ENCODE assay signal across 1 cellular context in the genomic region with DNA sequence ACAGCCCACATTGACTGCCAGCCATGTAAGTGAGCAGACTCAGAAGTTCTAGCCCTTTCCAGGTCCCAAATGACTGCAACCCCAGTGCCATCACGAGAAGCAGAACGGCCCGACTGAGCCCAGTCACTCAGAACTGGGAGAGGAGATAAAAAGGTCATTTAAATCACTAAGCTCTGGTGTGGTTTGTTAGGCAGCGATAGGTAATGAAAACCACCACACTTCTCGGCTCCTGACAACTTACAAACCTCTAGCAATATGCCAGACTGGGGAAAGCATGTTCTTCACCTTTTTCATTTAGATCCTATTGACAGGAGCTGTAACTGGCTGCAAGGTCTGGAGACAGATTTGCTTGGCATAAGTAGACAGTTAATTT.
TF ChIP-seq lines count a peak whose summit lies in the region.

No MANE protein-coding gene starts in this region.

TF ChIP-seq in GM12878, 131 proteins besides CTCF, POLR2A, EP300 and RAD21:
- no peak for TF ChIP-seq CBX3 (IDR thresholded peaks at IDR 0.05; ENCODE audit: borderline replicate concordance, low read depth)
- TF ChIP-seq KLF5 (IDR thresholded peaks at IDR 0.05; ENCODE audit: partially characterized antibody), result no peak
- TF ChIP-seq YY1 (IDR thresholded peaks at IDR 0.05; ENCODE audit: low read depth, low read length), result no peak
- TF ChIP-seq ASH2L (IDR thresholded peaks at IDR 0.05; ENCODE audit: borderline replicate concordance, low read depth), result no peak
- no peak for TF ChIP-seq BACH1 (IDR thresholded peaks at IDR 0.05; ENCODE audit: borderline replicate concordance)
- no peak for TF ChIP-seq HDGF (IDR thresholded peaks at IDR 0.05)
- no peak for TF ChIP-seq NR2C2 (IDR thresholded peaks at IDR 0.05; ENCODE audit: borderline replicate concordance, control insufficient read depth, insufficient read length, low read depth)
- TF ChIP-seq, protein P1, sequence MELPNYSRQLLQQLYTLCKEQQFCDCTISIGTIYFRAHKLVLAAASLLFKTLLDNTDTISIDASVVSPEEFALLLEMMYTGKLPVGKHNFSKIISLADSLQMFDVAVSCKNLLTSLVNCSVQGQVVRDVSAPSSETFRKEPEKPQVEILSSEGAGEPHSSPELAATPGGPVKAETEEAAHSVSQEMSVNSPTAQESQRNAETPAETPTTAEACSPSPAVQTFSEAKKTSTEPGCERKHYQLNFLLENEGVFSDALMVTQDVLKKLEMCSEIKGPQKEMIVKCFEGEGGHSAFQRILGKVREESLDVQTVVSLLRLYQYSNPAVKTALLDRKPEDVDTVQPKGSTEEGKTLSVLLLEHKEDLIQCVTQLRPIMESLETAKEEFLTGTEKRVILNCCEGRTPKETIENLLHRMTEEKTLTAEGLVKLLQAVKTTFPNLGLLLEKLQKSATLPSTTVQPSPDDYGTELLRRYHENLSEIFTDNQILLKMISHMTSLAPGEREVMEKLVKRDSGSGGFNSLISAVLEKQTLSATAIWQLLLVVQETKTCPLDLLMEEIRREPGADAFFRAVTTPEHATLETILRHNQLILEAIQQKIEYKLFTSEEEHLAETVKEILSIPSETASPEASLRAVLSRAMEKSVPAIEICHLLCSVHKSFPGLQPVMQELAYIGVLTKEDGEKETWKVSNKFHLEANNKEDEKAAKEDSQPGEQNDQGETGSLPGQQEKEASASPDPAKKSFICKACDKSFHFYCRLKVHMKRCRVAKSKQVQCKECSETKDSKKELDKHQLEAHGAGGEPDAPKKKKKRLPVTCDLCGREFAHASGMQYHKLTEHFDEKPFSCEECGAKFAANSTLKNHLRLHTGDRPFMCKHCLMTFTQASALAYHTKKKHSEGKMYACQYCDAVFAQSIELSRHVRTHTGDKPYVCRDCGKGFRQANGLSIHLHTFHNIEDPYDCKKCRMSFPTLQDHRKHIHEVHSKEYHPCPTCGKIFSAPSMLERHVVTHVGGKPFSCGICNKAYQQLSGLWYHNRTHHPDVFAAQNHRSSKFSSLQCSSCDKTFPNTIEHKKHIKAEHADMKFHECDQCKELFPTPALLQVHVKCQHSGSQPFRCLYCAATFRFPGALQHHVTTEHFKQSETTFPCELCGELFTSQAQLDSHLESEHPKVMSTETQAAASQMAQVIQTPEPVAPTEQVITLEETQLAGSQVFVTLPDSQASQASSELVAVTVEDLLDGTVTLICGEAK (IDR thresholded peaks at IDR 0.05; ENCODE audit: borderline replicate concordance), result no peak
- TF ChIP-seq, protein P2, sequence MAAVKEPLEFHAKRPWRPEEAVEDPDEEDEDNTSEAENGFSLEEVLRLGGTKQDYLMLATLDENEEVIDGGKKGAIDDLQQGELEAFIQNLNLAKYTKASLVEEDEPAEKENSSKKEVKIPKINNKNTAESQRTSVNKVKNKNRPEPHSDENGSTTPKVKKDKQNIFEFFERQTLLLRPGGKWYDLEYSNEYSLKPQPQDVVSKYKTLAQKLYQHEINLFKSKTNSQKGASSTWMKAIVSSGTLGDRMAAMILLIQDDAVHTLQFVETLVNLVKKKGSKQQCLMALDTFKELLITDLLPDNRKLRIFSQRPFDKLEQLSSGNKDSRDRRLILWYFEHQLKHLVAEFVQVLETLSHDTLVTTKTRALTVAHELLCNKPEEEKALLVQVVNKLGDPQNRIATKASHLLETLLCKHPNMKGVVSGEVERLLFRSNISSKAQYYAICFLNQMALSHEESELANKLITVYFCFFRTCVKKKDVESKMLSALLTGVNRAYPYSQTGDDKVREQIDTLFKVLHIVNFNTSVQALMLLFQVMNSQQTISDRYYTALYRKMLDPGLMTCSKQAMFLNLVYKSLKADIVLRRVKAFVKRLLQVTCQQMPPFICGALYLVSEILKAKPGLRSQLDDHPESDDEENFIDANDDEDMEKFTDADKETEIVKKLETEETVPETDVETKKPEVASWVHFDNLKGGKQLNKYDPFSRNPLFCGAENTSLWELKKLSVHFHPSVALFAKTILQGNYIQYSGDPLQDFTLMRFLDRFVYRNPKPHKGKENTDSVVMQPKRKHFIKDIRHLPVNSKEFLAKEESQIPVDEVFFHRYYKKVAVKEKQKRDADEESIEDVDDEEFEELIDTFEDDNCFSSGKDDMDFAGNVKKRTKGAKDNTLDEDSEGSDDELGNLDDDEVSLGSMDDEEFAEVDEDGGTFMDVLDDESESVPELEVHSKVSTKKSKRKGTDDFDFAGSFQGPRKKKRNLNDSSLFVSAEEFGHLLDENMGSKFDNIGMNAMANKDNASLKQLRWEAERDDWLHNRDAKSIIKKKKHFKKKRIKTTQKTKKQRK (IDR thresholded peaks at IDR 0.05; ENCODE audit: low read depth, low read length), result no peak
- no peak for TF ChIP-seq ZBED1 (IDR thresholded peaks at IDR 0.05; ENCODE audit: borderline replicate concordance)
- no peak for TF ChIP-seq BHLHE40 (IDR thresholded peaks at IDR 0.05; ENCODE audit: borderline replicate concordance in 1 of 2, low read depth in 2 of 2, low read length in 1 of 2)
- TF ChIP-seq, protein P3, sequence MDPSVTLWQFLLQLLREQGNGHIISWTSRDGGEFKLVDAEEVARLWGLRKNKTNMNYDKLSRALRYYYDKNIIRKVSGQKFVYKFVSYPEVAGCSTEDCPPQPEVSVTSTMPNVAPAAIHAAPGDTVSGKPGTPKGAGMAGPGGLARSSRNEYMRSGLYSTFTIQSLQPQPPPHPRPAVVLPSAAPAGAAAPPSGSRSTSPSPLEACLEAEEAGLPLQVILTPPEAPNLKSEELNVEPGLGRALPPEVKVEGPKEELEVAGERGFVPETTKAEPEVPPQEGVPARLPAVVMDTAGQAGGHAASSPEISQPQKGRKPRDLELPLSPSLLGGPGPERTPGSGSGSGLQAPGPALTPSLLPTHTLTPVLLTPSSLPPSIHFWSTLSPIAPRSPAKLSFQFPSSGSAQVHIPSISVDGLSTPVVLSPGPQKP (IDR thresholded peaks at IDR 0.05; ENCODE audit: low read depth, low read length), result no peak
TF ChIP-seq in GM12878: peak in this region for 0.
